ENCODE assay signal across 12 cellular contexts in genomic region chr17:58136669-58137279, GRCh38. TPM values are rescaled to one million over a fixed set of nuclear protein-coding genes. Genes with fewer than 3 reads are reported as not detected.
DNase-seq lines count a peak whose midpoint lies in the region; ATAC-seq, FAIRE-seq and TF ChIP-seq lines count a peak whose summit lies in the region.
"Had no signal": no experiment of that assay in that cellular context is flagged by ENCODE, and none has a peak within 500 bp of the region (broad histone marks: within the 10 kb centered on the region; RNA-seq: fewer than 3 reads in every experiment).

No MANE protein-coding gene starts in this region.

- DNase-seq in AG04449 (ENCODE audit: low read depth, low spot score) (no peak), GM18507 (ENCODE audit: extremely low spot score, insufficient read length, low read depth) (no peak), RWPE1 (ENCODE audit: low spot score) (peak; percentile 40), fibroblast of the aortic adventitia (ENCODE audit: low read depth) (no peak), C1 segment of cervical spinal cord (lab: John Stamatoyannopoulos, UW) (no peak), GF-D8 (lab: John Stamatoyannopoulos, UW) (no peak)
- DNase-seq: cortex of kidney had no signal

- CTCF ChIA-PET in AG04449 (lab: Yijun Ruan, JAX) (no interaction called here), RWPE1 (lab: Yijun Ruan, JAX) (interaction anchor here (0.6 to 1.1 kb wide), 4 partner anchors 9 to 1240 kb away, joined by 3 to 4 read pairs (median 3); no protein-coding TSS in a partner anchor)

- FAIRE-seq in GM18507 (lab: Jason Lieb, UNC): peak; percentile 26

- TF ChIP-seq CTCF in AG04449 (IDR thresholded peaks at IDR 0.05; ENCODE audit: insufficient read depth, low read length, missing control alignments) (peak; percentile 30), RWPE1 (conservative IDR thresholded peaks at IDR 0.05; ENCODE audit: low read depth) (peak; percentile 75), fibroblast of the aortic adventitia (IDR thresholded peaks at IDR 0.05; ENCODE audit: insufficient read depth, low read length) (peak; percentile 43)

- POLR2A ChIA-PET in AG04449 (lab: Yijun Ruan, JAX) (no interaction called here), RWPE1 (lab: Yijun Ruan, JAX; ENCODE audit: low non-redundant PET) (no interaction called here)

- ATAC-seq in GM21528 (IDR thresholded peaks at IDR 0.05; ENCODE audit: low FRiP score, unreplicated experiment) (no peak), HG02798 (IDR thresholded peaks at IDR 0.05; ENCODE audit: poor library complexity, unreplicated experiment) (no peak)

- no peak overlapping the region for H3K27ac ChIP-seq in RWPE1
- H3K27ac ChIP-seq: skin epidermis had no signal

- H3K4me3 ChIP-seq in AG04449 (ENCODE audit: low read depth, low read length) (no peak overlapping the region), fibroblast of the aortic adventitia (ENCODE audit: low read depth, low read length) (no peak overlapping the region)
- H3K4me3 ChIP-seq: lung, skin epidermis had no signal

RNA-seq across cellular contexts. Expression of gene OR4D1, which starts 11.4 kb away (rescaled TPM):
- not detected in 2 replicates for total RNA-seq in fibroblast of the aortic adventitia (ENCODE audit: low replicate concordance)
- total RNA-seq: G401 had no signal

RNA-seq across cellular contexts. Expression of gene OR4D2, which starts 30.0 kb away (rescaled TPM):
- total RNA-seq in fibroblast of the aortic adventitia (ENCODE audit: low replicate concordance): not detected in 2 replicates
- total RNA-seq: G401, lung had no signal

RNA-seq across cellular contexts. Expression of gene DYNLL2, which starts 53.6 kb away (rescaled TPM):
- total RNA-seq in fibroblast of the aortic adventitia (ENCODE audit: low replicate concordance): 15.0 and 17.4 TPM in 2 replicates

RNA-seq across cellular contexts. Expression of gene EPX, which starts 55.8 kb away (rescaled TPM):
- total RNA-seq in fibroblast of the aortic adventitia (ENCODE audit: low replicate concordance): not detected in 2 replicates
- total RNA-seq: G401 had no signal
